In genomic region chr14:74638066-74638465, GRCh38 we compare ENCODE assay signal across 1 cellular context.
A peak's percentile ranks its signal among the peaks of the same experiment; 100 is the strongest.
TF ChIP-seq lines count a peak whose summit lies in the region.

No MANE protein-coding gene starts in this region.

TF ChIP-seq in SK-N-SH treated with all-trans-retinoic acid at 6 μM for 48 hours, 23 proteins besides CTCF, POLR2A, EP300 and RAD21 (continued from another document):
- peak; percentile 41; the same call in 1 of the 2 replicates for TF ChIP-seq TCF4 (CRISPR knock-in tag; IDR thresholded peaks at IDR 0.05; ENCODE audit: borderline replicate concordance)
TF ChIP-seq in SK-N-SH treated with all-trans-retinoic acid at 6 μM for 48 hours: peak in this region for 1.
